Comparison of ENCODE assay signal across 26 cellular contexts in genomic region chr20:57281900-57282299, GRCh38. TPM values are rescaled to one million over a fixed set of nuclear protein-coding genes. Genes with fewer than 3 reads are reported as not detected.
"Had no signal": no experiment of that assay in that cellular context is flagged by ENCODE, and none has a peak within 500 bp of the region (broad histone marks: within the 10 kb centered on the region; RNA-seq: fewer than 3 reads in every experiment).

No MANE protein-coding gene starts in this region.

- ATAC-seq: foreskin keratinocyte; left lung; stimulated activated naive CD8-positive, alpha-beta T cell treated with anti-CD3 and anti-CD28 coated beads, Interleukin-15, Interleukin-2, amounts not matched to agents 100 U/mL and 50 U/mL, for 24 hours had no signal

- H3K4me1 Mint-ChIP-seq: immature natural killer cell had no signal

- H3K9me3 Mint-ChIP-seq: activated naive CD4-positive, alpha-beta T cell treated with anti-CD3 and anti-CD28 coated beads for 36 hours; dendritic cell treated with granulocyte-macrophage colony-stimulating factor and Interleukin-4, amounts not matched to agents 40 ng/mL and 50 ng/mL, for 4 days; immature natural killer cell; mesothelial cell of epicardium; nephron progenitor cell had no signal

- H3K4me3 ChIP-seq: left lung, lung had no signal

- H3K36me3 ChIP-seq: left lung, tibial nerve had no signal

- H3K27me3 ChIP-seq: tibial nerve had no signal

- H3K36me3 Mint-ChIP-seq: immature natural killer cell, mesothelial cell of epicardium had no signal

- H3K4me1 ChIP-seq: foreskin keratinocyte, left lung had no signal

- H3K4me3 Mint-ChIP-seq: activated naive CD4-positive, alpha-beta T cell treated with anti-CD3 and anti-CD28 coated beads for 36 hours; dendritic cell treated with granulocyte-macrophage colony-stimulating factor and Interleukin-4, amounts not matched to agents 40 ng/mL and 50 ng/mL, for 4 days; immature natural killer cell; mesothelial cell of epicardium had no signal

- DNase-seq: activated CD4-positive, alpha-beta T cell treated with anti-CD3 and anti-CD28 coated beads for 4 hours; activated CD4-positive, alpha-beta T cell treated with anti-CD3 and anti-CD28 coated beads, Interleukin-2, amount 50 U/mL, for 48 hours; activated CD4-positive, CD25-positive, alpha-beta regulatory T cell; activated effector memory CD4-positive, alpha-beta T cell treated with Interleukin-2 at 50 U/mL for 16 hours; activated naive CD4-positive, alpha-beta T cell treated with anti-CD3 and anti-CD28 coated beads for 36 hours; activated T-cell treated with anti-CD3 and anti-CD28 coated beads, Interleukin-2, amount 50 U/mL, for 48 hours; effector CD8-positive, alpha-beta T cell; foreskin keratinocyte; immature natural killer cell; left lung; nephron progenitor cell; occipital lobe; stimulated activated CD4-positive, alpha-beta T cell treated with anti-CD3 and anti-CD28 coated beads, Interleukin-12 subunit alpha, Interleukin-12 subunit beta, amount 100 ng/mL, for 4 hours; stimulated activated CD4-positive, alpha-beta T cell treated with anti-CD3 and anti-CD28 coated beads, Interleukin-4, amount 100 ng/mL, for 4 hours; stimulated activated naive CD8-positive, alpha-beta T cell treated with anti-CD3 and anti-CD28 coated beads, Interleukin-15, Interleukin-2, amounts not matched to agents 100 U/mL and 50 U/mL, for 24 hours had no signal

- H3K27ac Mint-ChIP-seq: activated naive CD4-positive, alpha-beta T cell treated with anti-CD3 and anti-CD28 coated beads for 36 hours; dendritic cell treated with granulocyte-macrophage colony-stimulating factor and Interleukin-4, amounts not matched to agents 40 ng/mL and 50 ng/mL, for 4 days; immature natural killer cell had no signal

- H3K27ac ChIP-seq: foreskin keratinocyte, left lung had no signal

- H3K9me3 ChIP-seq: left lung, tibial nerve had no signal

RNA-seq across cellular contexts. Expression of gene BMP7, which starts 15.5 kb away (rescaled TPM):
- total RNA-seq: activated naive CD4-positive, alpha-beta T cell treated with anti-CD3 and anti-CD28 coated beads for 36 hours; foreskin keratinocyte; T-helper 1 cell treated with Interleukin-12 subunit alpha and Interleukin-12 subunit beta and Interleukin-4 antibody, amounts not matched to agents 30 ng/mL and 1 ng/mL, for 36 hours had no signal
- polyA plus RNA-seq: foreskin keratinocyte, immature natural killer cell had no signal

RNA-seq across cellular contexts. Expression of gene SPO11, which starts 47.7 kb away (rescaled TPM):
- total RNA-seq: activated naive CD4-positive, alpha-beta T cell treated with anti-CD3 and anti-CD28 coated beads for 36 hours; cerebellum; foreskin keratinocyte; kidney epithelial cell; left lung; lung; mesothelial cell of epicardium; occipital lobe; skeletal muscle tissue; subcutaneous adipose tissue; T-helper 1 cell treated with Interleukin-12 subunit alpha and Interleukin-12 subunit beta and Interleukin-4 antibody, amounts not matched to agents 30 ng/mL and 1 ng/mL, for 36 hours; tibial nerve; urinary bladder had no signal
- polyA plus RNA-seq: esophagus, foreskin keratinocyte, immature natural killer cell, lung, urinary bladder had no signal
